1 cellular context compared by ENCODE assay signal in genomic region chr2:98519156-98519555, GRCh38.
TF ChIP-seq lines count a peak whose summit lies in the region.

No MANE protein-coding gene starts in this region.

TF ChIP-seq in IMR-90, 13 proteins besides CTCF, POLR2A, EP300 and RAD21 (continued from another document):
- TF ChIP-seq MAFK (IDR thresholded peaks at IDR 0.05; ENCODE audit: low read depth, low read length) (no peak), NFE2L2 (IDR thresholded peaks at IDR 0.05; ENCODE audit: low read depth, low read length) (no peak), SMC3 (IDR thresholded peaks at IDR 0.05; ENCODE audit: low read depth, low read length) (no peak), MAZ (IDR thresholded peaks at IDR 0.05; ENCODE audit: borderline replicate concordance, low read depth, low read length) (no peak), BHLHE40 (IDR thresholded peaks at IDR 0.05; ENCODE audit: low read depth, low read length) (no peak), MXI1 (IDR thresholded peaks at IDR 0.05; ENCODE audit: borderline replicate concordance, low read depth, low read length) (no peak), FOS (IDR thresholded peaks at IDR 0.05; ENCODE audit: low read depth, low read length) (no peak), RCOR1 (IDR thresholded peaks at IDR 0.05; ENCODE audit: insufficient replicate concordance, low read length) (no peak), CHD1 (IDR thresholded peaks at IDR 0.05; ENCODE audit: low read depth, low read length) (no peak)
- TF ChIP-seq, protein P1, sequence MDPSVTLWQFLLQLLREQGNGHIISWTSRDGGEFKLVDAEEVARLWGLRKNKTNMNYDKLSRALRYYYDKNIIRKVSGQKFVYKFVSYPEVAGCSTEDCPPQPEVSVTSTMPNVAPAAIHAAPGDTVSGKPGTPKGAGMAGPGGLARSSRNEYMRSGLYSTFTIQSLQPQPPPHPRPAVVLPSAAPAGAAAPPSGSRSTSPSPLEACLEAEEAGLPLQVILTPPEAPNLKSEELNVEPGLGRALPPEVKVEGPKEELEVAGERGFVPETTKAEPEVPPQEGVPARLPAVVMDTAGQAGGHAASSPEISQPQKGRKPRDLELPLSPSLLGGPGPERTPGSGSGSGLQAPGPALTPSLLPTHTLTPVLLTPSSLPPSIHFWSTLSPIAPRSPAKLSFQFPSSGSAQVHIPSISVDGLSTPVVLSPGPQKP (IDR thresholded peaks at IDR 0.05; ENCODE audit: borderline replicate concordance, low read depth, low read length): no peak
